Comparison of ENCODE assay signal across 8 cellular contexts in the genomic region with DNA sequence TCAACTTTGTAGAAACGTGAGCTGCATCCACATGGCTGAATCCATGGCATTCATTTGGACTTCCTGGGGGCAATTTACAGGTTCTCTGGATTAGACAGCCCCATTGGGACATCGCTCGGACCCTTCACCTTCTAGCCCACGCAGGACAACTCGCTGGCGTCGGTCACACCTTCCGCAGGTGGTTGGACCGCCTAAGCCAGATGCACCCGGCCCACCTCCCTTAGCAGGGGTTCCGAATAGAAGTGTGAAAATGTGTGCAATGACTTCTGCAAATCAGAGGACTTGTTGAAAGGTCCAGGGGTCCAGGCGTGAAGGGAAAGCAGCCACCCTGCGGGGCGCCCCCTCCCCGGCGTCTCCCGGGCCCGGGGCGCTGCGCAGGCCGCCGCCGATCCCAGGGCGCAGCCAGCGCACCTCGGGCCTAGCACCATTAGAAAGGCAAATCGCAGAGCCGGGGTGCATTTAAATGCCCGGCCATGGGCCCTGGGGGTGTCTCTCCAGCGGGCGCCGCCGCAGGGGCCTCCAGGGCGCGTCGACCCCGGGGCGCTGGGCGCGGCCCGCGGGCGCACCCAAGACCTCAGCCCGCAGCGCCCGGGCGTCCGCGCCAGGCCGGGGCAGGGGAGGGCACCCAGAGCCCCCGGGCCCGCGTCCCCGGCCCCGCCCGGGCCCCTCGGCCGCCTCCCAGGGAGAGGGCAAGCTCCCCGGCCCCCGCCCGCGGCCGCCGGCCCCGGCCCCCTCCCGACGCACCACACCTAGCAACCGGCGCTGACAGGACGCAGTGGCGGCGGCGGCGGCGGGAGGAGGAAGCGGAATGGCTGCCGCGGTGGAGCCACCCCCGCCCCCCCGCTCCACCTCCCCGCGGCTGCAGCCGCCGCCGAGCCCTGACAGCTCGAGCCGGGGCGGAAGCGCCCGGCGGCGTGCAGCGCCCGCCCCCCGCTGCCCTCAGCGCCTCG. TPM values are rescaled to one million over a fixed set of nuclear protein-coding genes. Genes with fewer than 3 reads are reported as not detected.
DNase-seq lines count a peak whose midpoint lies in the region; ATAC-seq and TF ChIP-seq lines count a peak whose summit lies in the region.

No MANE protein-coding gene starts in this region.

- WGBS in esophagus squamous epithelium, 2 donors: 0 to 2% methylated on average over 8 to 19 of the region's 97 CpGs

- H3K4me3 Mint-ChIP-seq in activated T-cell treated with anti-CD3 and anti-CD28 coated beads, Interleukin-2, amount 50 U/mL, for 24 hours: peak overlapping the region; percentile 71
- peak overlapping the region; percentile 71 to 92 (median 90) for H3K4me3 Mint-ChIP-seq in naive B cell
- peak overlapping the region; percentile 79 to 80 for H3K4me3 Mint-ChIP-seq in stimulated activated naive B cell treated with anti-CD40 and anti-IgM and Interleukin-4, amounts not matched to agents 10 μg/mL and 1 μg/mL and 100 μg/mL, for 72 hours

- H4K20me1 ChIP-seq in OCI-LY1 (ENCODE audit: insufficient read depth, low read length): no peaks in the 10 kb centered on the region

- H3K36me3 Mint-ChIP-seq in activated T-cell treated with anti-CD3 and anti-CD28 coated beads, Interleukin-2, amount 50 U/mL, for 24 hours (ENCODE audit: low read depth): no peaks in the 10 kb centered on the region
- H3K36me3 Mint-ChIP-seq in naive B cell: no peaks in the 10 kb centered on the region
- H3K36me3 Mint-ChIP-seq in stimulated activated naive B cell treated with anti-CD40 and anti-IgM and Interleukin-4, amounts not matched to agents 10 μg/mL and 1 μg/mL and 100 μg/mL, for 72 hours: peaks cover 0 to 2% of the 10 kb centered on the region in 2 donors

- H3K27ac ChIP-seq in OCI-LY1 (ENCODE audit: low read depth, low read length, poor library complexity, severe bottlenecking) (no peak overlapping the region), esophagus squamous epithelium (peak overlapping the region; percentile 18 to 94 (median 83))

- no peak for TF ChIP-seq CTCF in OCI-LY1 (IDR thresholded peaks at IDR 0.05; ENCODE audit: low read length)
- no peak for TF ChIP-seq CTCF in esophagus squamous epithelium (IDR thresholded peaks at IDR 0.05)

- peaks cover 8% of the 10 kb centered on the region; the same call in 1 of the 2 replicates for H3K79me2 ChIP-seq in OCI-LY1 (ENCODE audit: insufficient read depth, low read length)

- peaks cover 3% of the 10 kb centered on the region for H3K27me3 Mint-ChIP-seq in activated T-cell treated with anti-CD3 and anti-CD28 coated beads, Interleukin-2, amount 50 U/mL, for 24 hours
- no peaks in the 10 kb centered on the region for H3K27me3 Mint-ChIP-seq in naive B cell
- no peaks in the 10 kb centered on the region for H3K27me3 Mint-ChIP-seq in stimulated activated naive B cell treated with anti-CD40 and anti-IgM and Interleukin-4, amounts not matched to agents 10 μg/mL and 1 μg/mL and 100 μg/mL, for 72 hours

- DNase-seq in AG08395 (ENCODE audit: low spot score) (peak; percentile 78), esophagus squamous epithelium (lab: John Stamatoyannopoulos, UW) (peak; percentile 5), naive B cell (peak; percentile 80)
- DNase-seq in activated T-cell treated with anti-CD3 and anti-CD28 coated beads, Interleukin-2, amount 50 U/mL, for 24 hours: peak; percentile 76
- peak; percentile 45 for DNase-seq in stimulated activated naive B cell treated with anti-CD40 and anti-IgM and Interleukin-4, amounts not matched to agents 10 μg/mL and 1 μg/mL and 100 μg/mL, for 72 hours

- no peaks in the 10 kb centered on the region for H3K36me3 ChIP-seq in OCI-LY1 (ENCODE audit: insufficient read depth, low read length)
- H3K36me3 ChIP-seq in esophagus squamous epithelium: no peaks in the 10 kb centered on the region

- H3K27me3 ChIP-seq in OCI-LY1 (ENCODE audit: insufficient read depth, low read length) (no peaks in the 10 kb centered on the region), esophagus squamous epithelium (no peaks in the 10 kb centered on the region)

- H2AFZ ChIP-seq in OCI-LY1 (ENCODE audit: low read length): no peak overlapping the region

- H3K4me3 ChIP-seq in OCI-LY1 (ENCODE audit: low read depth, low read length, poor library complexity, severe bottlenecking) (peak overlapping the region; percentile 58), esophagus squamous epithelium (peak overlapping the region; percentile 71 to 92 (median 78))

- peak overlapping the region; percentile 55 for H3K27ac Mint-ChIP-seq in activated T-cell treated with anti-CD3 and anti-CD28 coated beads, Interleukin-2, amount 50 U/mL, for 24 hours
- peak overlapping the region; percentile 49 to 96 (median 83) for H3K27ac Mint-ChIP-seq in naive B cell
- H3K27ac Mint-ChIP-seq in stimulated activated naive B cell treated with anti-CD40 and anti-IgM and Interleukin-4, amounts not matched to agents 10 μg/mL and 1 μg/mL and 100 μg/mL, for 72 hours: peak overlapping the region; percentile 89

- H3K9me3 ChIP-seq in OCI-LY1 (ENCODE audit: low read length) (no peaks in the 10 kb centered on the region), esophagus squamous epithelium (no peaks in the 10 kb centered on the region)

- peak in 1 of 4 donors; percentile 21 for TF ChIP-seq POLR2A in esophagus squamous epithelium (IDR thresholded peaks at IDR 0.05)

- peak overlapping the region; percentile 42 for H3K9ac ChIP-seq in OCI-LY1 (ENCODE audit: low read length)

- intact Hi-C loops in esophagus squamous epithelium (cut with DNase I): no loop called here

- H3F3A ChIP-seq in OCI-LY1 (ENCODE audit: insufficient read depth, low read length): peaks cover 13% of the 10 kb centered on the region; the same call in 1 of the 2 replicates

- H3K9me3 Mint-ChIP-seq in activated T-cell treated with anti-CD3 and anti-CD28 coated beads, Interleukin-2, amount 50 U/mL, for 24 hours: no peaks in the 10 kb centered on the region
- H3K9me3 Mint-ChIP-seq in naive B cell: no peaks in the 10 kb centered on the region
- no peaks in the 10 kb centered on the region for H3K9me3 Mint-ChIP-seq in stimulated activated naive B cell treated with anti-CD40 and anti-IgM and Interleukin-4, amounts not matched to agents 10 μg/mL and 1 μg/mL and 100 μg/mL, for 72 hours

- peak overlapping the region; percentile 77 for H3K4me2 ChIP-seq in OCI-LY1 (ENCODE audit: low read length)

- peaks cover 40% of the 10 kb centered on the region for H3K4me1 Mint-ChIP-seq in activated T-cell treated with anti-CD3 and anti-CD28 coated beads, Interleukin-2, amount 50 U/mL, for 24 hours (ENCODE audit: low read depth)
- peaks cover 55 to 73% (median 73%) of the 10 kb centered on the region in 3 donors for H3K4me1 Mint-ChIP-seq in naive B cell
- H3K4me1 Mint-ChIP-seq in stimulated activated naive B cell treated with anti-CD40 and anti-IgM and Interleukin-4, amounts not matched to agents 10 μg/mL and 1 μg/mL and 100 μg/mL, for 72 hours: peaks cover 52 to 77% of the 10 kb centered on the region in 2 donors

- ATAC-seq in GM18907 (IDR thresholded peaks at IDR 0.05; ENCODE audit: unreplicated experiment) (peak; percentile 60), HG03159 (IDR thresholded peaks at IDR 0.05; ENCODE audit: unreplicated experiment) (peak; percentile 65), naive B cell (ENCODE audit: low read depth in 2 of 2) (peak; percentile 71 to 74)
- ATAC-seq in stimulated activated naive B cell treated with anti-CD40 and anti-IgM and Interleukin-4, amounts not matched to agents 10 μg/mL and 1 μg/mL and 100 μg/mL, for 72 hours (replicated peaks): peak; percentile 66 to 73

- no peaks in the 10 kb centered on the region for H3K9me2 ChIP-seq in OCI-LY1 (ENCODE audit: low read depth, low read length)

- H3K4me1 ChIP-seq in OCI-LY1 (ENCODE audit: insufficient read depth, low read length, severe bottlenecking) (peaks cover 57% of the 10 kb centered on the region), esophagus squamous epithelium (peaks cover 6 to 44% (median 8%) of the 10 kb centered on the region in 3 donors)

RNA-seq across cellular contexts. Expression of a gene that starts 1.2 kb away (rescaled TPM):
- 1 to 10 TPM; 1.3 to 8.6 (median 2.0) TPM for total RNA-seq in esophagus squamous epithelium
- polyA plus RNA-seq in naive B cell (ENCODE audit: low read depth in 6 of 6): 10 to 100 TPM; 25.4 to 37.7 (median 28.3) TPM

Comparison
In these comparisons a context has a peak if more than half of its experiments do, and no peak if none do; other contexts are left out.
1. DNase-seq: peak in every context shown above with its lines; median percentile 80 in naive B cell; 78 in AG08395; 76 in activated T-cell treated with anti-CD3 and anti-CD28 coated beads, Interleukin-2, amount 50 U/mL, for 24 hours; 45 in stimulated activated naive B cell treated with anti-CD40 and anti-IgM and Interleukin-4, amounts not matched to agents 10 μg/mL and 1 μg/mL and 100 μg/mL, for 72 hours; 5 in esophagus squamous epithelium.